ENCODE assay signal across 8 cellular contexts in the genomic region with DNA sequence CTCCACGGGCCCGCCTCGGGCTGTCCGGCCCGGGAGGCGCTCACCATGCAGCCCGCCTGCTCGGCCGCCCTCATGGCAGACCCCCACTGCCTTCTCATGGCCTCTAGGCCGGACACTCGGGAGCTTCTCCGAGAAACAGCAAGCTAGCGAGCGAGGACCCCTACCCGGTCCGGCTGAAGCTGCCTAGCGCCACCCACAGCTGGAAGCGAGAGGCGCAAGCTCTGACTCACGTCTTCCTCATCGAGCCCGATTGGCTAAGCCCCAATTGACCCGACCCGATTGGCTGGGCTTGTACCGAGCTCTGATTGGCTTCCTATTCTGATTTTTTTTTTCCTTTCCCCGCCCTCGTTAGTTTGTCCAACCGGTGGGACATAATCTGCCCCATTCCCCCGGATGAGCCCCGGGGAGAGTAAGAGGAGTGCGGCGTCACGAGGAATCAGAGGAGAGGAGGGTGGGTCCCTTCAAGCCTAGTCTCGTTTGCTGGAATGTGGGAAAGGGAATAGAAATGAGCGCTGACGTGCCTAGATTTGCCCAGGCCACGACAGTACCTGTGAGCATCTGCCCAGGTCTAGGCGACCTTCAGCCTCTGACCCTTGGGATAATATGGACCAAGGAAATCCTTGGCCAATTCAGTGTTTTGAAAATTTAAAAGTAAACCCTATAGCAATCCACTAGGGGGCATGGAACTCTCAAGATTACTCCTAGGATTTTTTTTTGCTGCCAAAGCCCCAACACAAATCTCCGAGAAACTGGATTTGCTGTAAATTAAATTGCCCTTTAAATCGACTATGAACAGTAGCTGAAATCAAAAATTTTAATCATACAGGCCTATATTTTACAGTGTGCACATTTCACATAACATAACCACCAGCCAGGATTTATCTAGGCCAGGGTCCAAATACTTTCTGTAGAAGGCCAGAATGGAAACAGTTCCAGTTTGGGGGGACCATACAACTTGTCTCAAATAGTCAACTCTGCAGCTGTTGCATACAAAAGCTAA. TPM values are rescaled to one million over a fixed set of nuclear protein-coding genes. Genes with fewer than 3 reads are reported as not detected.
DNase-seq lines count a peak whose midpoint lies in the region; ATAC-seq and TF ChIP-seq lines count a peak whose summit lies in the region.

A gene with protein sequence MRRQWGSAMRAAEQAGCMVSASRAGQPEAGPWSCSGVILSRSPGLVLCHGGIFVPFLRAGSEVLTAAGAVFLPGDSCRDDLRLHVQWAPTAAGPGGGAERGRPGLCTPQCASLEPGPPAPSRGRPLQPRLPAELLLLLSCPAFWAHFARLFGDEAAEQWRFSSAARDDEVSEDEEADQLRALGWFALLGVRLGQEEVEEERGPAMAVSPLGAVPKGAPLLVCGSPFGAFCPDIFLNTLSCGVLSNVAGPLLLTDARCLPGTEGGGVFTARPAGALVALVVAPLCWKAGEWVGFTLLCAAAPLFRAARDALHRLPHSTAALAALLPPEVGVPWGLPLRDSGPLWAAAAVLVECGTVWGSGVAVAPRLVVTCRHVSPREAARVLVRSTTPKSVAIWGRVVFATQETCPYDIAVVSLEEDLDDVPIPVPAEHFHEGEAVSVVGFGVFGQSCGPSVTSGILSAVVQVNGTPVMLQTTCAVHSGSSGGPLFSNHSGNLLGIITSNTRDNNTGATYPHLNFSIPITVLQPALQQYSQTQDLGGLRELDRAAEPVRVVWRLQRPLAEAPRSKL (minus strand): TSS at position 212 of the 1,000 bp plus-strand sequence. CDS start 114 bp downstream, at position 98.

- H3K9me3 Mint-ChIP-seq in endothelial cell (ENCODE audit: unreplicated experiment) (no peaks in the 10 kb centered on the region), mesothelial cell of epicardium (no peaks in the 10 kb centered on the region)

- H3K9me3 ChIP-seq in OCI-LY1 (ENCODE audit: low read length), result no peaks in the 10 kb centered on the region

- peak within 1 kb of the TSS; percentile 72 for H3K27ac ChIP-seq in OCI-LY1 (ENCODE audit: low read depth, low read length, poor library complexity, severe bottlenecking)

- H3K9me2 ChIP-seq in OCI-LY1 (ENCODE audit: low read depth, low read length), result no peaks in the 10 kb centered on the region

- no peaks in the 10 kb centered on the region for H3K79me2 ChIP-seq in OCI-LY1 (ENCODE audit: insufficient read depth, low read length)

- peak within 1 kb of the TSS; percentile 83 for H3K27ac Mint-ChIP-seq in endothelial cell (ENCODE audit: unreplicated experiment)
- peak within 1 kb of the TSS; percentile 98 for H3K27ac Mint-ChIP-seq in mesothelial cell of epicardium

- peak; percentile 69 for TF ChIP-seq CTCF in OCI-LY1 (IDR thresholded peaks at IDR 0.05; ENCODE audit: low read length)
- TF ChIP-seq CTCF in endothelial cell (IDR thresholded peaks at IDR 0.05; ENCODE audit: unreplicated experiment), result peak; percentile 78
- peak; percentile 77 for TF ChIP-seq CTCF in mesothelial cell of epicardium (IDR thresholded peaks at IDR 0.05; ENCODE audit: unreplicated experiment)

- peak within 1 kb of the TSS; percentile 79 for H3K4me3 ChIP-seq in OCI-LY1 (ENCODE audit: low read depth, low read length, poor library complexity, severe bottlenecking)

- H3K36me3 Mint-ChIP-seq in endothelial cell (ENCODE audit: low read depth, unreplicated experiment) (peaks cover 9% of the 10 kb centered on the region), mesothelial cell of epicardium (peaks cover 14% of the 10 kb centered on the region)

- H3K4me1 Mint-ChIP-seq in endothelial cell (ENCODE audit: unreplicated experiment) (peaks cover 9% of the 10 kb centered on the region), mesothelial cell of epicardium (peaks cover 19% of the 10 kb centered on the region)

- H3K27me3 ChIP-seq in OCI-LY1 (ENCODE audit: insufficient read depth, low read length), result no peaks in the 10 kb centered on the region

- peak within 1 kb of the TSS; percentile 71 for H3K4me2 ChIP-seq in OCI-LY1 (ENCODE audit: low read length)

- H3K27me3 Mint-ChIP-seq in endothelial cell (ENCODE audit: unreplicated experiment) (peaks cover 13% of the 10 kb centered on the region), mesothelial cell of epicardium (ENCODE audit: low read depth) (no peaks in the 10 kb centered on the region)

- DNase-seq in DMS 273 treated with DMSO at 0.1 percent for 48 hours (lab: John Stamatoyannopoulos, UW) (peak; percentile 96), HuH-7 (ENCODE audit: low spot score) (peak; percentile 98), endothelial cell (ENCODE audit: low spot score) (peak; percentile 98), mesothelial cell of epicardium (ENCODE audit: low spot score in 2 of 2, unreplicated experiment in 2 of 2) (peak; percentile 90 to 95)
- peak; percentile 91 for DNase-seq in activated CD8-positive, alpha-beta memory T cell treated with anti-CD3 and anti-CD28 coated beads, Interleukin-2, amount 50 U/mL, for 4 hours
- peak; percentile 90 to 92 for DNase-seq in stimulated activated CD8-positive, alpha-beta memory T cell treated with anti-CD3 and anti-CD28 coated beads, Interleukin-15, amount 100 ng/mL, for 48 hours (ENCODE audit: low read depth in 2 of 2)

- H3F3A ChIP-seq in OCI-LY1 (ENCODE audit: insufficient read depth, low read length), result 0 out of 2 replicates have a peak, but pooled peaks cover 3% of the 10 kb centered on the region

- H3K36me3 ChIP-seq in OCI-LY1 (ENCODE audit: insufficient read depth, low read length), result peaks cover 23% of the 10 kb centered on the region

- ATAC-seq in GM21515 (IDR thresholded peaks at IDR 0.05; ENCODE audit: unreplicated experiment), result peak; percentile 92

- H3K4me3 Mint-ChIP-seq in endothelial cell (ENCODE audit: unreplicated experiment), result peak within 1 kb of the TSS; percentile 87
- peak within 1 kb of the TSS; percentile 89 for H3K4me3 Mint-ChIP-seq in mesothelial cell of epicardium

- peaks cover 24% of the 10 kb centered on the region for H3K4me1 ChIP-seq in OCI-LY1 (ENCODE audit: insufficient read depth, low read length, severe bottlenecking)

- H4K20me1 ChIP-seq in OCI-LY1 (ENCODE audit: insufficient read depth, low read length), result no peaks in the 10 kb centered on the region

- no peak within 1 kb of the TSS for H2AFZ ChIP-seq in OCI-LY1 (ENCODE audit: low read length)

- H3K9ac ChIP-seq in OCI-LY1 (ENCODE audit: low read length), result peak within 1 kb of the TSS; percentile 95

RNA-seq across cellular contexts. Expression of the gene that starts here (rescaled TPM):
- 6.7 TPM for total RNA-seq in endothelial cell (ENCODE audit: unreplicated experiment)
- 19.2 to 20.9 TPM (median 19.9 TPM) in 3 replicates for total RNA-seq in mesothelial cell of epicardium

Comparison
In these comparisons a context has a peak if more than half of its experiments do, and no peak if none do; other contexts are left out.
1. Peak in every context shown above with its lines: DNase-seq, ATAC-seq, H3K4me3 ChIP-seq and H3K27ac ChIP-seq.